ENCODE assay signal across 11 cellular contexts in the genomic region with DNA sequence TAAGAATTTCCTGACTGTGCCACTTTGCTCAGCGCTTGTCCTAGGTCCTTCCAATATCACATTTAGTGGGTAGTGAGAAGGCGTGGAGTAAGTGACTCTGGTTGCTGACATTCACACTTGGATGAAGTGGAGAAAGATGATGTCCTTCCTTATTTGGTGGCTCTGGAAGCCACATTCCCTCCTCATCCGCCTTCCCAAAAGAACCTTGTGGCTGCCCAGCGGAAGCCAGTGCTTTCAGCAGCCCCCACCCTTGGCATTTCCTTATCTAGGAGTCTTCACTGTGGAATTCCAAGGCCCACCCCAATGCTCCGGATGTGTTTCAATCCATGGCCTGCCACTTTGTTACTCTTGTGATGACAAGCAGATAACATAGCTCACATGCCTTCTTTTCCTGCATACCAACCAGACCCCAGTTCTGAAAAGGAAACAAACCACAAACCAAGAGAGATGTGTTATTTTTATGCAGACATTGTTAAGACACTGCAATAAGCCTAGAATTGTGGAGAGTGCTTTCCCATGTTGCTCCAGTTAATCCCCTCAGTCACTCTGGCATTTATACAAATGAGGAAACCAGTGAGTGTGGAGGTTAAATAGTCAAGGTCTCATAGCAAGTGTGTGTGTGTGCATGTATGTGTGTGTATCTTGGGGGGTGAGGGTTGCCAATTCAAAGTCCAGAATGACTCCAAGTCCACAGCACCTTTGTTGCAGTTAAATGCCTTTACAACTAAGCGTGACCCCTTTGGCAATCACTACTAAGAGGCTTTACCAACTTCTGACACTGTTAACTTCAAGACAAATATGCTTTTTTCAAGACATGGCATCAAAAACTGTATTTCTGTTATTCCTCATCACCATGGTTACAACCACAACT. TPM values are rescaled to one million over a fixed set of nuclear protein-coding genes. Genes with fewer than 3 reads are reported as not detected.
DNase-seq lines count a peak whose midpoint lies in the region; ATAC-seq and TF ChIP-seq lines count a peak whose summit lies in the region.
"Had no signal": no experiment of that assay in that cellular context is flagged by ENCODE, and none has a peak within 500 bp of the region (broad histone marks: within the 10 kb centered on the region; RNA-seq: fewer than 3 reads in every experiment).

No MANE protein-coding gene starts in this region.

- H3K9me3 ChIP-seq in adrenal gland (replicated peaks in 1 of 3), result no peaks in the 10 kb centered on the region
- H3K9me3 ChIP-seq in OCI-LY7 (ENCODE audit: low read length), result no peaks in the 10 kb centered on the region
- H3K9me3 ChIP-seq: ovary had no signal

- POLR2A ChIA-PET in OCI-LY7 (lab: Charles Lee), result interaction anchor here (1.0 kb wide), 1 partner anchor 8 kb away, joined by 4 read pairs; no protein-coding TSS in a partner anchor

- H3K27me3 ChIP-seq in H7 (ENCODE audit: control insufficient read depth, insufficient read depth, low read length), result peaks cover 54% of the 10 kb centered on the region
- no peaks in the 10 kb centered on the region for H3K27me3 ChIP-seq in adrenal gland
- H3K27me3 ChIP-seq: ovary had no signal

- CTCF ChIA-PET in OCI-LY7 (lab: Charles Lee; ENCODE audit: unreplicated experiment), result no interaction called here

- TF ChIP-seq CTCF in adrenal gland (IDR thresholded peaks at IDR 0.05) (no peak), OCI-LY7 (conservative IDR thresholded peaks at IDR 0.05; ENCODE audit: low read length) (no peak)

- intact Hi-C loops in adrenal gland (cut with DNase I) (no loop called here), OCI-LY7 (cut with micrococcal nuclease; ENCODE audit: unreplicated experiment) (no loop called here)

- H3K4me3 ChIP-seq in H7 (ENCODE audit: insufficient read depth, low read depth, low read length) (no peak overlapping the region), adrenal gland (no peak overlapping the region), skin epidermis (no peak overlapping the region), OCI-LY7 (ENCODE audit: low read depth, low read length, poor library complexity, severe bottlenecking) (no peak overlapping the region)
- H3K4me3 ChIP-seq: ovary had no signal

- peak overlapping the region in 3 of 5 donors; percentile 32 to 84 (median 59) for H3K27ac ChIP-seq in adrenal gland
- H3K27ac ChIP-seq in skin epidermis, result peak overlapping the region in 12 of 21 experiments; percentile 22 to 85 (median 49)
- H3K27ac ChIP-seq in OCI-LY7 (ENCODE audit: low read depth, low read length, poor library complexity, severe bottlenecking), result no peak overlapping the region

- H2AFZ ChIP-seq in OCI-LY7 (ENCODE audit: low read length), result no peak overlapping the region

- DNase-seq in H7 (peak; percentile 15), adrenal gland (peak; percentile 21 to 82 (median 48)), hepatic stellate cell (ENCODE audit: low spot score) (peak; percentile 74), cerebellar cortex (ENCODE audit: low spot score) (no peak), NCI-H345 treated with DMSO at 0.1 percent for 48 hours (lab: John Stamatoyannopoulos, UW; ENCODE audit: unreplicated experiment) (no peak), OCI-LY7 (ENCODE audit: low spot score) (no peak)
- DNase-seq: activated gamma-delta T cell, NCI-H1417 had no signal

- H3K9me2 ChIP-seq in OCI-LY7 (ENCODE audit: insufficient read depth, low read length), result no peaks in the 10 kb centered on the region

- no peak overlapping the region for H3K4me2 ChIP-seq in OCI-LY7 (ENCODE audit: low read length)

- H3K36me3 ChIP-seq in H7 (replicated peaks; ENCODE audit: control insufficient read depth, insufficient read depth, low read length) (no peaks in the 10 kb centered on the region), adrenal gland (replicated peaks in 1 of 2) (no peaks in the 10 kb centered on the region), OCI-LY7 (ENCODE audit: insufficient read depth, low read length) (no peaks in the 10 kb centered on the region)
- H3K36me3 ChIP-seq: ovary had no signal

- TF ChIP-seq POLR2A in adrenal gland (IDR thresholded peaks at IDR 0.05), result no peak

- BruUV-seq in OCI-LY7 (replicated peaks; lab: Mats Ljungman, UMichigan), result no TSS peak

- no peaks in the 10 kb centered on the region for H3K79me2 ChIP-seq in OCI-LY7 (ENCODE audit: insufficient read depth, low read depth, low read length)

- no peaks in the 10 kb centered on the region for H4K20me1 ChIP-seq in OCI-LY7 (ENCODE audit: insufficient read depth, low read length)

- H3K4me1 ChIP-seq in adrenal gland (replicated peaks in 1 of 2) (no peaks in the 10 kb centered on the region), OCI-LY7 (ENCODE audit: insufficient read depth, low read length, poor library complexity, severe bottlenecking) (no peaks in the 10 kb centered on the region)

- ATAC-seq in GM18907 (IDR thresholded peaks at IDR 0.05; ENCODE audit: unreplicated experiment), result no peak

- 52 to 58% (median 54%) methylated on average over 6 of the region's 6 CpGs for WGBS in adrenal gland, 4 donors

RNA-seq across cellular contexts. Expression of a gene that starts 10.3 kb away (rescaled TPM):
- total RNA-seq in H7 (2014; rRNA removed; shearing (Covaris generic)), result 0.22 and 1.3 TPM in 2 replicates
- total RNA-seq in adrenal gland, result under 1 TPM in 5 of 8 donors, not detected in 3; 0.15 to 0.48 (median 0.21) TPM
- 1 to 10 TPM in 2 of 3 donors, under 1 TPM in 1; 0.40 to 2.3 (median 1.5) TPM for polyA plus RNA-seq in adrenal gland
- not detected in 2 replicates for total RNA-seq in OCI-LY7 (2014; rRNA removed; shearing (Covaris generic))
- total RNA-seq in OCI-LY7 (2022), result not detected in 2 replicates

RNA-seq across cellular contexts. Expression of a gene that starts 59.4 kb away (rescaled TPM):
- total RNA-seq in H7 (2014; rRNA removed; shearing (Covaris generic)), result 95.8 and 101 TPM in 2 replicates
- 10 to 100 TPM; 18.6 to 35.4 (median 26.1) TPM for total RNA-seq in adrenal gland
- polyA plus RNA-seq in adrenal gland, result 10 to 100 TPM; 40.8 to 60.7 (median 42.6) TPM
- total RNA-seq in OCI-LY7 (2014; rRNA removed; shearing (Covaris generic)), result 32.8 and 34.3 TPM in 2 replicates
- total RNA-seq in OCI-LY7 (2022), result 50.4 and 51.9 TPM in 2 replicates

Comparison
In these comparisons a context has a peak if more than half of its experiments do, and no peak if none do; other contexts are left out.
1. DNase-seq: peak in H7 (single experiment), adrenal gland (7 of 7) and hepatic stellate cell (single experiment); none in cerebellar cortex (single experiment), NCI-H345 treated with DMSO at 0.1 percent for 48 hours (single experiment) and OCI-LY7 (single experiment).